Comparison of ENCODE assay signal across 30 cellular contexts in the genomic region with DNA sequence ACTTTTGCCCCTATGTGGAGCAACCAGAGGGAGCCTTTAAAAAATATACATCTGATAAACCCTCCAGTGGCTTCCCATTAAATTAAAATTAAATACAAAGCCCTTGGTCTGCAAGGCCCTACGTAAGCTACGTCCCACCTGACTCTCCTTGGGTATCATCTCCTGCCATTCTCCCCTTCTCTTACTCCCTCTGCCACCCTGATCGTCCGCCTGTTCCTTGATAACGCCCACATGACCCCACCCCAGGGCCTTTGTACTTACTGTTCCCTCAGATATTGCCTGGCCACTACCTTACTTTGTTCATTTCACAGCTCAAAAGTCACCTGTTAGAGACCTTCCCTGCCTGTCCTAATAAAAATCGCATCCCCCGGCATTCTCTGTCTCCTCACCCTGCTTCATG. TPM values are rescaled to one million over a fixed set of nuclear protein-coding genes. Genes with fewer than 3 reads are reported as not detected.
"Had no signal": no experiment of that assay in that cellular context is flagged by ENCODE, and none has a peak within 500 bp of the region (broad histone marks: within the 10 kb centered on the region; RNA-seq: fewer than 3 reads in every experiment).

No MANE protein-coding gene starts in this region.

- DNase-seq: natural killer cell; occipital lobe; ovary; psoas muscle; right cardiac atrium; right lobe of liver; sigmoid colon; spleen; stimulated activated CD4-positive, alpha-beta T cell treated with anti-CD3 and anti-CD28 coated beads, Interleukin-12 subunit alpha, Interleukin-12 subunit beta, amount 100 ng/mL, for 4 hours; stimulated activated CD4-positive, alpha-beta T cell treated with anti-CD3 and anti-CD28 coated beads, Interleukin-1b, Interleukin-23, amount 100 ng/mL, for 48 hours; stimulated activated CD4-positive, alpha-beta T cell treated with anti-CD3 and anti-CD28 coated beads, Interleukin-4, amount 100 ng/mL, for 1 hour; stimulated activated CD4-positive, alpha-beta T cell treated with anti-CD3 and anti-CD28 coated beads, Interleukin-4, amount 100 ng/mL, for 4 hours; stimulated activated CD8-positive, alpha-beta memory T cell treated with anti-CD3 and anti-CD28 coated beads, Interleukin-4, amount 100 ng/mL, for 48 hours; stimulated activated naive CD4-positive, alpha-beta T cell; stimulated activated naive CD8-positive, alpha-beta T cell treated with anti-CD3 and anti-CD28 coated beads, Interleukin-15, amount 100 ng/mL, for 72 hours; stimulated activated naive CD8-positive, alpha-beta T cell treated with anti-CD3 and anti-CD28 coated beads, Interleukin-15, Interleukin-2, amounts not matched to agents 100 U/mL and 50 U/mL, for 24 hours; substantia nigra; testis; tibial artery; transverse colon; upper lobe of right lung; uterus had no signal

- H3K36me3 Mint-ChIP-seq: natural killer cell; neural progenitor cell; stimulated activated memory B cell treated with anti-CD40 and anti-IgM and Interleukin-4, amounts not matched to agents 10 μg/mL and 1 μg/mL and 100 μg/mL, for 72 hours; type B pancreatic cell had no signal

- H3K9me3 ChIP-seq: ovary, psoas muscle, right lobe of liver, sigmoid colon, spleen, suprapubic skin, testis, tibial artery, transverse colon, upper lobe of right lung, uterus had no signal

- H3K27me3 Mint-ChIP-seq: stimulated activated memory B cell treated with anti-CD40 and anti-IgM and Interleukin-4, amounts not matched to agents 10 μg/mL and 1 μg/mL and 100 μg/mL, for 72 hours; stimulated activated naive CD8-positive, alpha-beta T cell treated with anti-CD3 and anti-CD28 coated beads, Interleukin-15, amount 100 ng/mL, for 72 hours had no signal

- ATAC-seq: natural killer cell; psoas muscle; right cardiac atrium; right lobe of liver; stimulated activated memory B cell treated with anti-CD40 and anti-IgM and Interleukin-4, amounts not matched to agents 10 μg/mL and 1 μg/mL and 100 μg/mL, for 72 hours; stimulated activated naive CD8-positive, alpha-beta T cell treated with anti-CD3 and anti-CD28 coated beads, Interleukin-15, amount 100 ng/mL, for 72 hours; stimulated activated naive CD8-positive, alpha-beta T cell treated with anti-CD3 and anti-CD28 coated beads, Interleukin-15, Interleukin-2, amounts not matched to agents 100 U/mL and 50 U/mL, for 24 hours; upper lobe of right lung had no signal

- H3K9me3 Mint-ChIP-seq: natural killer cell, nephron, neural progenitor cell, type B pancreatic cell had no signal

- H2AFZ ChIP-seq: neural progenitor cell, parathyroid adenoma had no signal

- H3K36me3 ChIP-seq: neural progenitor cell, ovary, right lobe of liver, sigmoid colon, spleen, suprapubic skin, tibial artery, transverse colon, upper lobe of right lung, uterus had no signal

- H3K4me3 Mint-ChIP-seq: natural killer cell; nephron; neural progenitor cell; stimulated activated memory B cell treated with anti-CD40 and anti-IgM and Interleukin-4, amounts not matched to agents 10 μg/mL and 1 μg/mL and 100 μg/mL, for 72 hours; stimulated activated naive CD8-positive, alpha-beta T cell treated with anti-CD3 and anti-CD28 coated beads, Interleukin-15, amount 100 ng/mL, for 72 hours; type B pancreatic cell had no signal

- H3K4me3 ChIP-seq: neural progenitor cell, ovary, psoas muscle, right lobe of liver, sigmoid colon, smooth muscle cell, spleen, suprapubic skin, testis, tibial artery, transverse colon, upper lobe of right lung, uterus had no signal

- H3K27me3 ChIP-seq: ovary, right lobe of liver, suprapubic skin, testis, transverse colon, upper lobe of right lung, uterus had no signal

- H3K4me1 ChIP-seq: neural progenitor cell, parathyroid adenoma, uterus had no signal

- H3K9ac ChIP-seq: neural progenitor cell, parathyroid adenoma had no signal

- H3K4me2 ChIP-seq: neural progenitor cell, smooth muscle cell had no signal

- H3K27ac ChIP-seq: neural progenitor cell, ovary, parathyroid adenoma, psoas muscle, right lobe of liver, sigmoid colon, spleen, suprapubic skin, testis, tibial artery, transverse colon, upper lobe of right lung, uterus had no signal

RNA-seq across cellular contexts. Expression of a gene that starts 5.4 kb away (rescaled TPM):
- polyA plus RNA-seq: neural cell had no signal
